Comparison of ENCODE assay signal across 14 cellular contexts in the genomic region with DNA sequence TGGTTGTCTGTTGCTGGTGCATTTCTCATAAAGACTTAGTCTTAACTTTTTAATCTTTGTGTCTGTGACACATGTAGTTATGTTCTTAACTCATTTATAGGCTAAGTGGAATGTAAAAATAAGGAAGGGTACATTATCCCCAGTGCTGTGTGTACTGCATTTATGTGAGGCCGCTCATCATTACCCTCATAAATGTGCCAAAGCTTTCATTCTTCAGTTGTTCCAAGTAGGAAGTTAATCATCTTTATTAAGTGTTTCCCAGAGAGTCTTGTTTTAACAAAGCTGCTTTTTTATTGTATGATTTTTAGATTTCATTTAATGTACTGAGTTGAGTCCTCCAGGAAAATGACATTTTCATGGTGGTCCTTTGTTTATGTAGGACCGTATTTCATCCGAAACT.
"Had no signal": no experiment of that assay in that cellular context is flagged by ENCODE, and none has a peak within 500 bp of the region (broad histone marks: within the 10 kb centered on the region; RNA-seq: fewer than 3 reads in every experiment).

No MANE protein-coding gene starts in this region.

- H3K27ac ChIP-seq: heart left ventricle, right atrium auricular region, sigmoid colon had no signal

- ATAC-seq: effector memory CD8-positive, alpha-beta T cell; heart left ventricle; left colon; naive thymus-derived CD4-positive, alpha-beta T cell had no signal

- H3K9me3 ChIP-seq: heart left ventricle, right atrium auricular region, sigmoid colon had no signal

- H3K27me3 ChIP-seq: heart left ventricle, right atrium auricular region, sigmoid colon had no signal

- H3K4me3 ChIP-seq: heart left ventricle, right atrium auricular region, sigmoid colon had no signal

- FAIRE-seq: frontal cortex, small intestine had no signal

- H3K36me3 ChIP-seq: heart left ventricle, right atrium auricular region, sigmoid colon had no signal

- DNase-seq: effector memory CD8-positive, alpha-beta T cell; erythroblast; heart left ventricle; hippocampal formation; left colon; mammary epithelial cell; naive thymus-derived CD4-positive, alpha-beta T cell; sigmoid colon; small intestine; stimulated activated CD4-positive, alpha-beta T cell treated with anti-CD3 and anti-CD28 coated beads, Interleukin-2, amount 100 ng/mL, for 48 hours; stimulated activated naive CD4-positive, alpha-beta T cell treated with Interleukin-2 at 50 U/mL for 16 hours; trophoblast cell had no signal
